In the genomic region with DNA sequence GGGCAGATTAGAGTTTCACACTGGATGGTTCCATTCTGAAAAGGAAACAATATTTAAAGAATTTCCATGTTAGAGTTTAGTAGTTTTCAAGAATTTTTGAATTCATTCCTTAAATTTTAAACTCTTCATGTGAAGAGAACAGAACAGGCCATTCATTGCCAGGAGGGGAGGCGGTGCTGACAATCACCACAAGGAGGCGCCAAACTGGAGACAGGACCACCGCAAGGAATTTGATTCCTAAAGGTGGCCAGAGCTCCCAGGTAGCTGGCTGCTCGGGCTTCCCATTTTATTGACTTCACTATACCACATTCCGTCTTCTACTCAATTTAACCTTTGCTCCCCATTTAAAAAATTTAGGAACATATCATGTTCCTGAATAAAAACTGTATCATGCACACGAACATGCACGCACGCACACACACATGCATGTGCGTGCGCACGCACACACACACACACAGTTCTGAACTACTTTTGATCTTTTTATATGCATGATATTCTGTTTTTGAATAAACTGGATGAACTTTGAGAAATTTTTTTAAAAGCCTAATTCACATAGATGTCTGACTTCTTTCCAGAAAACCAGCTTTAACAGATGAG, we compare ENCODE assay signal across 8 cellular contexts.
DNase-seq lines count a peak whose midpoint lies in the region; ATAC-seq and TF ChIP-seq lines count a peak whose summit lies in the region.

No MANE protein-coding gene starts in this region.

- peaks cover 56% of the 10 kb centered on the region for H3K36me3 Mint-ChIP-seq in activated T-cell treated with anti-CD3 and anti-CD28 coated beads, Interleukin-2, amount 50 U/mL, for 24 hours (ENCODE audit: low read depth)

- H3K4me1 Mint-ChIP-seq in activated T-cell treated with anti-CD3 and anti-CD28 coated beads, Interleukin-2, amount 50 U/mL, for 24 hours (ENCODE audit: low read depth), result peaks cover 4% of the 10 kb centered on the region

- peaks cover 2% of the 10 kb centered on the region for H3K9me3 Mint-ChIP-seq in activated T-cell treated with anti-CD3 and anti-CD28 coated beads, Interleukin-2, amount 50 U/mL, for 24 hours

- TF ChIP-seq EP300 in sigmoid colon (IDR thresholded peaks at IDR 0.05), result no peak

- TF ChIP-seq POLR2A in NB4 (IDR thresholded peaks at IDR 0.05; ENCODE audit: extremely low read depth, insufficient read length), result no peak
- no peak for TF ChIP-seq POLR2A in sigmoid colon (IDR thresholded peaks at IDR 0.05)

- intact Hi-C loops in left cardiac atrium (cut with DNase I), result no loop called here
- intact Hi-C loops in sigmoid colon (cut with DNase I), result no loop called here

- H3K4me3 ChIP-seq in NB4 (ENCODE audit: low read depth, low read length), result no peak overlapping the region
- no peak overlapping the region for H3K4me3 ChIP-seq in sigmoid colon

- no peaks in the 10 kb centered on the region for H3K36me3 ChIP-seq in sigmoid colon

- peak; percentile 63 for TF ChIP-seq CTCF in AG09319 (IDR thresholded peaks at IDR 0.05; ENCODE audit: low read depth, low read length)
- TF ChIP-seq CTCF in NB4 (IDR thresholded peaks at IDR 0.05; ENCODE audit: low read depth, low read length), result peak; percentile 97
- peak in 2 of 4 experiments; percentile 13 to 16 for TF ChIP-seq CTCF in sigmoid colon (IDR thresholded peaks at IDR 0.05)

- H3K27ac ChIP-seq in sigmoid colon, result no peak overlapping the region

- H3K27me3 ChIP-seq in sigmoid colon, result no peaks in the 10 kb centered on the region

- no peaks in the 10 kb centered on the region for H3K4me1 ChIP-seq in sigmoid colon

- WGBS in sigmoid colon, 2 donors, result 58 to 69% methylated on average over 11 of the region's 11 CpGs

- H3K27ac Mint-ChIP-seq in activated T-cell treated with anti-CD3 and anti-CD28 coated beads, Interleukin-2, amount 50 U/mL, for 24 hours, result no peak overlapping the region

- ATAC-seq in GM18909 (IDR thresholded peaks at IDR 0.05; ENCODE audit: poor library complexity, unreplicated experiment) (peak; percentile 59), left cardiac atrium (no peak)

- no peaks in the 10 kb centered on the region for H3K9me3 ChIP-seq in sigmoid colon

- no peaks in the 10 kb centered on the region for H3K27me3 Mint-ChIP-seq in activated T-cell treated with anti-CD3 and anti-CD28 coated beads, Interleukin-2, amount 50 U/mL, for 24 hours

- H3K4me3 Mint-ChIP-seq in activated T-cell treated with anti-CD3 and anti-CD28 coated beads, Interleukin-2, amount 50 U/mL, for 24 hours, result no peak overlapping the region

- DNase-seq in AG09319 (ENCODE audit: extremely low read depth, low read depth), result no peak
- peak; percentile 46 for DNase-seq in NB4 (ENCODE audit: low read depth)
- peak; percentile 73 for DNase-seq in activated T-cell treated with anti-CD3 and anti-CD28 coated beads, Interleukin-2, amount 50 U/mL, for 24 hours
- peak; percentile 25 for DNase-seq in left cardiac atrium
- peak; percentile 64 to 66 for DNase-seq in stimulated activated CD4-positive, alpha-beta T cell treated with anti-CD3 and anti-CD28 coated beads, Interleukin-2, amount 100 ng/mL, for 48 hours
- DNase-seq in T1000 (lab: John Stamatoyannopoulos, UW), result no peak
- DNase-seq in sigmoid colon, result no peak

Comparison
In these comparisons a context has a peak if more than half of its experiments do, and no peak if none do; other contexts are left out.
1. DNase-seq: peak in NB4 (single experiment), activated T-cell treated with anti-CD3 and anti-CD28 coated beads, Interleukin-2, amount 50 U/mL, for 24 hours (single experiment), left cardiac atrium (single experiment) and stimulated activated CD4-positive, alpha-beta T cell treated with anti-CD3 and anti-CD28 coated beads, Interleukin-2, amount 100 ng/mL, for 48 hours (2 of 2); none in AG09319 (single experiment), T1000 (single experiment) and sigmoid colon (single experiment).